ENCODE assay signal across 16 cellular contexts in genomic region chr5:77095189-77095588, GRCh38. TPM values are rescaled to one million over a fixed set of nuclear protein-coding genes. Genes with fewer than 3 reads are reported as not detected.
DNase-seq lines count a peak whose midpoint lies in the region; ATAC-seq and FAIRE-seq lines count a peak whose summit lies in the region.
"Had no signal": no experiment of that assay in that cellular context is flagged by ENCODE, and none has a peak within 500 bp of the region (broad histone marks: within the 10 kb centered on the region; RNA-seq: fewer than 3 reads in every experiment).

No MANE protein-coding gene starts in this region.

- H3K27ac ChIP-seq in angular gyrus (ENCODE audit: low read depth, low read length) (peak overlapping the region; percentile 77), temporal lobe (ENCODE audit: low read depth, low read length) (peak overlapping the region; percentile 87)
- H3K27ac ChIP-seq: C4-2B, GM23248 had no signal

- FAIRE-seq in frontal cortex (lab: Jason Lieb, UNC), result peak; percentile 70
- FAIRE-seq: GM12878, GM18507, H54 had no signal

- ATAC-seq in GM19395 (IDR thresholded peaks at IDR 0.05; ENCODE audit: unreplicated experiment), result no peak
- ATAC-seq: GM12878, HCT116 had no signal

- intact Hi-C loops in posterior vena cava (cut with DNase I), result no loop called here

- DNase-seq in frontal cortex (ENCODE audit: low spot score in 2 of 2) (no peak), midbrain (lab: John Stamatoyannopoulos, UW) (peak; percentile 42), posterior vena cava (ENCODE audit: low spot score) (no peak)
- DNase-seq in stimulated activated CD4-positive, alpha-beta T cell treated with anti-CD3 and anti-CD28 coated beads, Interleukin-4, amount 100 ng/mL, for 4 hours, result no peak
- DNase-seq: BE2C; CD4-positive, alpha-beta memory T cell; DMS79; GM23248 had no signal

RNA-seq across cellular contexts. Expression of gene ZBED3, which starts 8.1 kb away (rescaled TPM):
- total RNA-seq in frontal cortex, result 1.6 TPM
- total RNA-seq in temporal lobe, result 3.2 TPM
- 1 to 10 TPM; 7.8 to 9.7 TPM for total RNA-seq in posterior vena cava
